Comparison of ENCODE assay signal across 2 cellular contexts in genomic region chrX:133434197-133434820, GRCh38.
A peak's percentile ranks its signal among the peaks of the same experiment; 100 is the strongest.
TF ChIP-seq lines count a peak whose summit lies in the region.

No MANE protein-coding gene starts in this region.

TF ChIP-seq in HCT116, 20 proteins besides CTCF, POLR2A, EP300 and RAD21:
- no peak for TF ChIP-seq ATF3 (IDR thresholded peaks at IDR 0.05)
- no peak for TF ChIP-seq EZH2 (IDR thresholded peaks at IDR 0.05)

TF ChIP-seq in K562, 482 proteins besides CTCF, POLR2A, EP300 and RAD21 (continued from another document):
- TF ChIP-seq CEBPZ (IDR thresholded peaks at IDR 0.05; ENCODE audit: borderline replicate concordance, low read depth, low read length) (no peak), NBN (IDR thresholded peaks at IDR 0.05; ENCODE audit: low read depth) (no peak), NR2C2 (CRISPR knock-in tag; IDR thresholded peaks at IDR 0.05) (no peak), NR2C2 (tag; IDR thresholded peaks at IDR 0.05) (no peak), ELF4 (CRISPR knock-in tag; IDR thresholded peaks at IDR 0.05) (no peak), CBFA2T3 (IDR thresholded peaks at IDR 0.05) (no peak), POLR2B (IDR thresholded peaks at IDR 0.05; ENCODE audit: low read depth, partially characterized antibody) (no peak), PBX2 (CRISPR knock-in tag; IDR thresholded peaks at IDR 0.05; ENCODE audit: low read depth) (no peak), PBX2 (tag; conservative IDR thresholded peaks at IDR 0.05; ENCODE audit: low read depth) (0 out of 2 replicates have a peak, but pooled peaks have one; percentile 33), MXI1 (IDR thresholded peaks at IDR 0.05; ENCODE audit: low read depth, low read length) (no peak), TARDBP (IDR thresholded peaks at IDR 0.05) (no peak), MCM5 (IDR thresholded peaks at IDR 0.05; ENCODE audit: low read depth) (no peak), SMARCA5 (IDR thresholded peaks at IDR 0.05) (no peak), RBFOX2 (IDR thresholded peaks at IDR 0.05; ENCODE audit: low read depth, low read length) (no peak)
- TF ChIP-seq, protein P1, sequence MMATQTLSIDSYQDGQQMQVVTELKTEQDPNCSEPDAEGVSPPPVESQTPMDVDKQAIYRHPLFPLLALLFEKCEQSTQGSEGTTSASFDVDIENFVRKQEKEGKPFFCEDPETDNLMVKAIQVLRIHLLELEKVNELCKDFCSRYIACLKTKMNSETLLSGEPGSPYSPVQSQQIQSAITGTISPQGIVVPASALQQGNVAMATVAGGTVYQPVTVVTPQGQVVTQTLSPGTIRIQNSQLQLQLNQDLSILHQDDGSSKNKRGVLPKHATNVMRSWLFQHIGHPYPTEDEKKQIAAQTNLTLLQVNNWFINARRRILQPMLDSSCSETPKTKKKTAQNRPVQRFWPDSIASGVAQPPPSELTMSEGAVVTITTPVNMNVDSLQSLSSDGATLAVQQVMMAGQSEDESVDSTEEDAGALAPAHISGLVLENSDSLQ (IDR thresholded peaks at IDR 0.05), result peak; percentile 77
